1 cellular context compared by ENCODE assay signal in the genomic region with DNA sequence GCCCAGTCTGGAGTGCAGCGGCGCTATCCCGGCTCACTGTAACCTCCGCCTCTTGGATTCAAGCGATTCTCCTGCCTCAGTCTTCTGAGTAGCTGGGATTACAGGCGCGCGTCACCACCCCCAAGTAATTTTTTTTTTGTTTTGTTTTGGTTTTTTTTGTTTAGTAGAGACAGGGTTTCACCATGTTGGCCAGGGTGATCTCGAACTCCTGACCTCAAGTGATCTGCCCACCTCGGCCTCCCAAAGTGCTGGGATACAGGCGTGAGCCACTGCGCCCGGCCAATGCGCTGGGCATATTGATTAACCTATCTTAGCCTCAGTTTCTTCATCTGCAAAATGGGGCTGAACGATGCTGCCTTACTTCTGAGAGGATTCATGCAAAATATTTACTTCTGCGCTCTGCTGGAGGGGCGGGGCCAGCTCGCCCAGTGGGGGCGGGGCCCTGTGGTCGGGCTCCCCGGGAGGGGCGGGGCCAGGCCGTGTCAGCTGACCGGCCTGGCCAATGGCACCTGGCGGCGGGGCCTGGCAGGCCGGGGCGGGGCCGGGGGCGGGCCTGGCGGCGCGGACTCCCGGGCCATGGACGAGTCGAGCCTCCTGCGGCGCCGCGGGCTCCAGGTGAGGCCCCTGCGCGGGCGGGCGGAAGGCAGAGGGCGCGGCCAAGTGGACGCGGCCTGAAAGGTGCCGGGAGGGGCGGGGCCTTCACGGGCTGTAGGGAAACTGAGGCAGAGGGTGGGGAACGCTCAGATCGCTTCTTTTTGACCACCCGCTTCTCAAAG.
TF ChIP-seq lines count a peak whose summit lies in the region.

A gene (plus strand): TSS at position 562 of the 776 bp plus-strand sequence. CDS start 15 bp downstream, at position 577.

TF ChIP-seq in HCT116, 20 proteins besides CTCF, POLR2A, EP300 and RAD21 (continued from another document):
- TF ChIP-seq, protein P1, sequence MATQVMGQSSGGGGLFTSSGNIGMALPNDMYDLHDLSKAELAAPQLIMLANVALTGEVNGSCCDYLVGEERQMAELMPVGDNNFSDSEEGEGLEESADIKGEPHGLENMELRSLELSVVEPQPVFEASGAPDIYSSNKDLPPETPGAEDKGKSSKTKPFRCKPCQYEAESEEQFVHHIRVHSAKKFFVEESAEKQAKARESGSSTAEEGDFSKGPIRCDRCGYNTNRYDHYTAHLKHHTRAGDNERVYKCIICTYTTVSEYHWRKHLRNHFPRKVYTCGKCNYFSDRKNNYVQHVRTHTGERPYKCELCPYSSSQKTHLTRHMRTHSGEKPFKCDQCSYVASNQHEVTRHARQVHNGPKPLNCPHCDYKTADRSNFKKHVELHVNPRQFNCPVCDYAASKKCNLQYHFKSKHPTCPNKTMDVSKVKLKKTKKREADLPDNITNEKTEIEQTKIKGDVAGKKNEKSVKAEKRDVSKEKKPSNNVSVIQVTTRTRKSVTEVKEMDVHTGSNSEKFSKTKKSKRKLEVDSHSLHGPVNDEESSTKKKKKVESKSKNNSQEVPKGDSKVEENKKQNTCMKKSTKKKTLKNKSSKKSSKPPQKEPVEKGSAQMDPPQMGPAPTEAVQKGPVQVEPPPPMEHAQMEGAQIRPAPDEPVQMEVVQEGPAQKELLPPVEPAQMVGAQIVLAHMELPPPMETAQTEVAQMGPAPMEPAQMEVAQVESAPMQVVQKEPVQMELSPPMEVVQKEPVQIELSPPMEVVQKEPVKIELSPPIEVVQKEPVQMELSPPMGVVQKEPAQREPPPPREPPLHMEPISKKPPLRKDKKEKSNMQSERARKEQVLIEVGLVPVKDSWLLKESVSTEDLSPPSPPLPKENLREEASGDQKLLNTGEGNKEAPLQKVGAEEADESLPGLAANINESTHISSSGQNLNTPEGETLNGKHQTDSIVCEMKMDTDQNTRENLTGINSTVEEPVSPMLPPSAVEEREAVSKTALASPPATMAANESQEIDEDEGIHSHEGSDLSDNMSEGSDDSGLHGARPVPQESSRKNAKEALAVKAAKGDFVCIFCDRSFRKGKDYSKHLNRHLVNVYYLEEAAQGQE (IDR thresholded peaks at IDR 0.05; ENCODE audit: low read depth) = no peak
